ENCODE assay signal across 1 cellular context in the genomic region with DNA sequence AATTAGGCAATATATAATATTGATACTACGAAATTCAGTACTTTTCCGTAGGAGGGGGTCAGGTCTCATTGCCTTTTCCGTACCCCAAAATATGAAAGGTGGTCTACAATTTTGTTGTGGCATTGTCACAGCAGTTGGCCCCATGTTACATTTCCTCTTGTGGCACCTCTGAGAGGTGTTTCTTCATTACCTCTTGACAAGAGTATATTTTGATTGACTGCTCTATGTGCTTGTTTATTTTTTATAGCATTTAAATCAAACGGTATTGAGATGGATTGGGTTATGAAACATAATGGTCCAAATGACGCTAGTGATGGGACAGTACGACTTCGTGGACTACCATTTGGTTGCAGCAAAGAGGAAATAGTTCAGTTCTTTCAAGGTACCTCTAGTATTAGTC.
TF ChIP-seq lines count a peak whose summit lies in the region.

No MANE protein-coding gene starts in this region.

TF ChIP-seq in endothelial cell of umbilical vein, 7 proteins besides CTCF, POLR2A, EP300 and RAD21:
- TF ChIP-seq MYC (IDR thresholded peaks at IDR 0.05; ENCODE audit: low read depth, low read length) (no peak), POLR2AphosphoS5 (IDR thresholded peaks at IDR 0.05; ENCODE audit: insufficient read depth, low read depth, low read length) (no peak), JUN (IDR thresholded peaks at IDR 0.05; ENCODE audit: borderline replicate concordance, insufficient read depth, insufficient read length, low read depth) (no peak), EZH2 (IDR thresholded peaks at IDR 0.05; ENCODE audit: borderline replicate concordance, low read depth, low read length, severe bottlenecking) (no peak), FOS (IDR thresholded peaks at IDR 0.05; ENCODE audit: borderline replicate concordance, insufficient read depth, low read length) (no peak), GATA2 (IDR thresholded peaks at IDR 0.05; ENCODE audit: insufficient read depth, insufficient read length, low read depth, low read length) (no peak)
- TF ChIP-seq, protein P1, sequence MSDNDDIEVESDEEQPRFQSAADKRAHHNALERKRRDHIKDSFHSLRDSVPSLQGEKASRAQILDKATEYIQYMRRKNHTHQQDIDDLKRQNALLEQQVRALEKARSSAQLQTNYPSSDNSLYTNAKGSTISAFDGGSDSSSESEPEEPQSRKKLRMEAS (IDR thresholded peaks at IDR 0.05; ENCODE audit: insufficient read depth, insufficient read length) = no peak
